In the genomic region with DNA sequence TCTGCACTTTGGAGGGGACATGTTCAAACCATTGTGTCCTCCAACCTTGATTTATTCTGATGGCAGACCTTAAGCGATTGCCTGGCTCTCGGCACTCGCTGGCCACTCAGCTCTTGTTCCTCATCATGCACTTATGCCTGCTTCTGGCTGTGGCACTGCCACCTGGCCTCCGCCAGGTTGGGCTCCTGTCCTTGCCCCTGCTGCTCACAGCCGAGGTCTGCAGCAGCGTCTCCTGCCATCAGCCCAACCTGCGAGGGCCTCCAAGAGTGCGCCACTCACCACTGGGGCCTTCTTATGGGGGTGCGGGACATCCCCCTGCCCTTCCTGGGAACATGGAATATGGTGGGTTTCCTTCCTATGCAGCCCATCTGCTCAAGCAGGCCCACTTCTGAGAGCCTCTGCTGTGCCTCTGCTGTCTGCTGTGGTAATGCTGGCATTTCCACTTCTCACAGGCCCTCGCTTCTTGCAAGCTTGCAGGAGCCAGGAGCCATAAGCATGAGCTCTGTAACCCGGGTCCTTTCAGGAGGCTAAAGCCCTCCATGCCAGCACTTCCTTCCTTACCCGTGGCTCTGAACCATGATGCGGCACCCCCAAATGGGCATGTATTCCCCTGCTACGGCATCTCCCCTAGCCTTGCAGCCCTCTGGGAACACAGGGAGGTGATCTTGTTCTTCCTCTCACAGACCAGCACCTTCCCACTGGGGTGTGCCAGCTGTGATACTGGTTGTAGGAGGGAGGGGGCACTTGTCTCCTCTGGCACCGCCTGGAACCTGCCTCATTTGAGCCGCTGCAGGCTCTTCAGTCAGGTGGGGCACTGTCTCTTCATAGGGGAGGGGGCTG, we compare ENCODE assay signal across 23 cellular contexts. TPM values are rescaled to one million over a fixed set of nuclear protein-coding genes. Genes with fewer than 3 reads are reported as not detected.
A peak's percentile ranks its signal among the peaks of the same experiment; 100 is the strongest.
DNase-seq lines count a peak whose midpoint lies in the region; ATAC-seq and TF ChIP-seq lines count a peak whose summit lies in the region.
"Had no signal": no experiment of that assay in that cellular context is flagged by ENCODE, and none has a peak within 500 bp of the region (broad histone marks: within the 10 kb centered on the region; RNA-seq: fewer than 3 reads in every experiment).

No MANE protein-coding gene starts in this region.

- WGBS in gastroesophageal sphincter (ENCODE audit: low coverage in 1 of 2), 2 donors: 93% methylated on average over 3 to 6 of the region's 16 CpGs
- WGBS in sigmoid colon, 2 donors: 82 to 87% methylated on average over 16 of the region's 16 CpGs

- H3K4me1 ChIP-seq in gastroesophageal sphincter: peaks cover 0 to 86% (median 20%) of the 10 kb centered on the region in 3 donors
- H3K4me1 ChIP-seq in sigmoid colon: peaks cover 0 to 91% (median 88%) of the 10 kb centered on the region in 4 donors

- POLR2A ChIA-PET in RWPE1 (lab: Yijun Ruan, JAX; ENCODE audit: low non-redundant PET): no interaction called here

- ATAC-seq in gastroesophageal sphincter (no peak), HG02884 (IDR thresholded peaks at IDR 0.05; ENCODE audit: unreplicated experiment) (no peak)
- ATAC-seq: activated CD4-positive, alpha-beta T cell treated with anti-CD3 and anti-CD28 coated beads for 36 hours; activated T-helper 17 cell treated with anti-CD3 and anti-CD28 coated beads, Interleukin-2, amount 50 U/mL, for 72 hours; foreskin keratinocyte; naive thymus-derived CD4-positive, alpha-beta T cell had no signal

- peak overlapping the region; percentile 89 for H3K27ac ChIP-seq in RWPE1
- peak overlapping the region in 3 of 4 donors; percentile 72 to 80 (median 75) for H3K27ac ChIP-seq in gastroesophageal sphincter
- peak overlapping the region in 2 of 4 donors; percentile 67 to 76 for H3K27ac ChIP-seq in sigmoid colon
- H3K27ac ChIP-seq: epithelial cell of prostate, foreskin keratinocyte had no signal

- no peak for TF ChIP-seq CTCF in RWPE1 (conservative IDR thresholded peaks at IDR 0.05; ENCODE audit: low read depth)
- no peak for TF ChIP-seq CTCF in gastroesophageal sphincter (IDR thresholded peaks at IDR 0.05)
- TF ChIP-seq CTCF in sigmoid colon (IDR thresholded peaks at IDR 0.05): no peak

- H3K27me3 ChIP-seq in gastroesophageal sphincter (no peaks in the 10 kb centered on the region), sigmoid colon (no peaks in the 10 kb centered on the region)
- H3K27me3 ChIP-seq: dorsolateral prefrontal cortex, foreskin keratinocyte had no signal

- DNase-seq in G401 (ENCODE audit: low spot score) (peak; percentile 66), RWPE1 (ENCODE audit: low spot score) (no peak), sigmoid colon (peak; percentile 59), COLO829 (ENCODE audit: low spot score) (no peak), H4 (ENCODE audit: low spot score) (no peak)
- DNase-seq in activated CD4-positive, alpha-beta T cell treated with anti-CD3 and anti-CD28 coated beads, Interleukin-2, amount 50 U/mL, for 48 hours: no peak
- DNase-seq: activated CD4-positive, alpha-beta T cell treated with anti-CD3 and anti-CD28 coated beads for 36 hours; foreskin keratinocyte; HCEC 1CT; hypothalamus; Kasumi-1; naive thymus-derived CD4-positive, alpha-beta T cell; NCI-H1092; NCI-H2081 treated with DMSO at 0.1 percent for 48 hours; NCI-H446 treated with DMSO at 0.1 percent for 48 hours; stimulated activated CD4-positive, alpha-beta T cell treated with anti-CD3 and anti-CD28 coated beads, Interleukin-2, amount 100 ng/mL, for 48 hours; stimulated activated naive CD4-positive, alpha-beta T cell treated with Interleukin-2 at 50 U/mL for 16 hours had no signal

- TF ChIP-seq POLR2A in gastroesophageal sphincter (IDR thresholded peaks at IDR 0.05): no peak
- TF ChIP-seq POLR2A in sigmoid colon (IDR thresholded peaks at IDR 0.05): no peak

- H3K4me3 ChIP-seq in gastroesophageal sphincter (no peak overlapping the region), sigmoid colon (no peak overlapping the region)
- H3K4me3 ChIP-seq: dorsolateral prefrontal cortex, skin epidermis had no signal

- intact Hi-C loops in sigmoid colon (cut with DNase I): no loop called here

- CTCF ChIA-PET in RWPE1 (lab: Yijun Ruan, JAX): no interaction called here

- H3K9me3 ChIP-seq in gastroesophageal sphincter: no peaks in the 10 kb centered on the region
- H3K9me3 ChIP-seq in sigmoid colon: no peaks in the 10 kb centered on the region

- TF ChIP-seq EP300 in gastroesophageal sphincter (IDR thresholded peaks at IDR 0.05): no peak
- no peak for TF ChIP-seq EP300 in sigmoid colon (IDR thresholded peaks at IDR 0.05)

- in situ Hi-C loops in G401 (cut with HindIII; ENCODE audit: low sequenced_read_pairs): no loop called here

- H3K36me3 ChIP-seq in gastroesophageal sphincter (no peaks in the 10 kb centered on the region), sigmoid colon (no peaks in the 10 kb centered on the region)

RNA-seq across cellular contexts. Expression of a gene that starts 58.6 kb away (rescaled TPM):
- total RNA-seq in G401 (2014; rRNA removed; shearing (Covaris generic)): 45.2 and 45.4 TPM in 2 replicates
- 10 to 100 TPM; 20.5 to 43.6 (median 32.1) TPM for total RNA-seq in gastroesophageal sphincter
- total RNA-seq in sigmoid colon: 10 to 100 TPM; 13.2 to 27.4 (median 17.1) TPM
- polyA plus RNA-seq in sigmoid colon: 10 to 100 TPM; 12.0 to 25.1 (median 12.7) TPM
- total RNA-seq in H4 (2014; rRNA removed; shearing (Covaris generic)): 20.3 and 25.3 TPM in 2 replicates

Comparison
In these comparisons a context has a peak if more than half of its experiments do, and no peak if none do; other contexts are left out.
1. DNase-seq: peak in G401 (single experiment) and sigmoid colon (single experiment); none in RWPE1 (single experiment), activated CD4-positive, alpha-beta T cell treated with anti-CD3 and anti-CD28 coated beads, Interleukin-2, amount 50 U/mL, for 48 hours (0 of 2), COLO829 (single experiment) and H4 (single experiment).